1 cellular context compared by ENCODE assay signal in genomic region chr2:200310545-200310971, GRCh38.
TF ChIP-seq lines count a peak whose summit lies in the region.

No MANE protein-coding gene starts in this region.

TF ChIP-seq in IMR-90, 13 proteins besides CTCF, POLR2A, EP300 and RAD21:
- TF ChIP-seq NFE2L2 (IDR thresholded peaks at IDR 0.05; ENCODE audit: low read depth, low read length) (no peak), CEBPB (IDR thresholded peaks at IDR 0.05; ENCODE audit: low read depth, low read length) (peak; percentile 31; the same call in 1 of the 2 replicates)
TF ChIP-seq in IMR-90: peak in this region for 1.
